28 cellular contexts compared by ENCODE assay signal in genomic region chr20:58737198-58737597, GRCh38.
"Had no signal": no experiment of that assay in that cellular context is flagged by ENCODE, and none has a peak within 500 bp of the region (broad histone marks: within the 10 kb centered on the region; RNA-seq: fewer than 3 reads in every experiment).

No MANE protein-coding gene starts in this region.

- H3K36me3 ChIP-seq: colonic mucosa, esophagus muscularis mucosa, esophagus squamous epithelium, gastrocnemius medialis, gastroesophageal sphincter, heart left ventricle, heart right ventricle had no signal

- FAIRE-seq: colon, endometrium, endothelial cell of umbilical vein, frontal cortex had no signal

- DNase-seq: colonic mucosa; cortex of kidney; dermis blood vessel endothelial cell; dorsolateral prefrontal cortex; effector CD4-positive, alpha-beta T cell; effector CD8-positive, alpha-beta T cell; effector memory CD4-positive, alpha-beta T cell; effector memory CD8-positive, alpha-beta T cell; endodermal cell; erythroblast; esophagus squamous epithelium; foreskin fibroblast; foreskin keratinocyte; foreskin melanocyte; gastrocnemius medialis; glutamatergic neuron; head of caudate nucleus; heart left ventricle; heart right ventricle had no signal

- H3K9me3 ChIP-seq: colonic mucosa, esophagus muscularis mucosa, esophagus squamous epithelium, gastrocnemius medialis, gastroesophageal sphincter, heart left ventricle had no signal

- ATAC-seq: effector memory CD8-positive, alpha-beta T cell; esophagus mucosa; foreskin keratinocyte; gastrocnemius medialis; gastroesophageal sphincter; heart left ventricle; heart right ventricle had no signal

- H3K4me3 ChIP-seq: colonic mucosa, coronary artery, dorsolateral prefrontal cortex, esophagus muscularis mucosa, esophagus squamous epithelium, gastrocnemius medialis, gastroesophageal sphincter, heart left ventricle, heart right ventricle had no signal

- H3K27me3 ChIP-seq: colonic mucosa, dorsolateral prefrontal cortex, gastrocnemius medialis had no signal

- H3K27ac ChIP-seq: colonic mucosa, coronary artery, dorsolateral prefrontal cortex, epithelial cell of prostate, esophagus muscularis mucosa, esophagus squamous epithelium, foreskin keratinocyte, gastrocnemius medialis, gastroesophageal sphincter, heart left ventricle, heart right ventricle had no signal

- H3K4me1 ChIP-seq: colonic mucosa, esophagus muscularis mucosa, esophagus squamous epithelium, foreskin keratinocyte, gastrocnemius medialis, gastroesophageal sphincter, heart left ventricle, heart right ventricle had no signal
